In genomic region chr14:69038449-69039286, GRCh38 we compare ENCODE assay signal across 1 cellular context.
A peak's percentile ranks its signal among the peaks of the same experiment; 100 is the strongest.
TF ChIP-seq lines count a peak whose summit lies in the region.

No MANE protein-coding gene starts in this region.

TF ChIP-seq in K562, 482 proteins besides CTCF, POLR2A, EP300 and RAD21 (continued from another document):
- peak; percentile 55 for TF ChIP-seq PRDM10 (IDR thresholded peaks at IDR 0.05; ENCODE audit: partially characterized antibody)
- no peak for TF ChIP-seq MAFG (tag; conservative IDR thresholded peaks at IDR 0.05)
- TF ChIP-seq ZBTB12 (CRISPR knock-in tag; IDR thresholded peaks at IDR 0.05) = 0 out of 2 replicates have a peak, but pooled peaks have one; percentile 21
- no peak for TF ChIP-seq ARNT (IDR thresholded peaks at IDR 0.05)
- peak; percentile 56 for TF ChIP-seq CREM (IDR thresholded peaks at IDR 0.05; ENCODE audit: low read depth)
- no peak for TF ChIP-seq CBX8 (IDR thresholded peaks at IDR 0.05; ENCODE audit: borderline replicate concordance, extremely low read depth, low read depth, low read length, poor library complexity, severe bottlenecking)
- peak; percentile 93 for TF ChIP-seq ATF7 (IDR thresholded peaks at IDR 0.05)
- TF ChIP-seq ATF1 (CRISPR knock-in tag; IDR thresholded peaks at IDR 0.05) = no peak
- TF ChIP-seq ATF1 (tag; IDR thresholded peaks at IDR 0.05) = peak; percentile 87
- 0 out of 2 replicates have a peak, but pooled peaks have one; percentile 69 for TF ChIP-seq JUNB (CRISPR knock-in tag; conservative IDR thresholded peaks at IDR 0.05)
- TF ChIP-seq CAMTA2 (CRISPR knock-in tag; conservative IDR thresholded peaks at IDR 0.05) = no peak
